8 cellular contexts compared by ENCODE assay signal in genomic region chr19:10718205-10719196, GRCh38. TPM values are rescaled to one million over a fixed set of nuclear protein-coding genes. Genes with fewer than 3 reads are reported as not detected.
A peak's percentile ranks its signal among the peaks of the same experiment; 100 is the strongest.
DNase-seq lines count a peak whose midpoint lies in the region; ATAC-seq and TF ChIP-seq lines count a peak whose summit lies in the region.

No MANE protein-coding gene starts in this region.

- peak; percentile 17 for ATAC-seq in GM21576 (IDR thresholded peaks at IDR 0.05; ENCODE audit: unreplicated experiment)

- no peaks in the 10 kb centered on the region for H3K27me3 ChIP-seq in MG63
- H3K27me3 ChIP-seq in muscle layer of duodenum (ENCODE audit: low read depth, low read length): no peaks in the 10 kb centered on the region

- peaks cover 0 to 31% of the 10 kb centered on the region in 2 donors for H3K4me1 ChIP-seq in muscle layer of duodenum (ENCODE audit: control insufficient read depth in 1 of 2, insufficient read depth in 2 of 2, low read length in 2 of 2)

- H3K9me3 ChIP-seq in MG63: no peaks in the 10 kb centered on the region
- no peaks in the 10 kb centered on the region for H3K9me3 ChIP-seq in muscle layer of duodenum (ENCODE audit: control insufficient read depth in 1 of 2, low read length in 2 of 2)

- H3K27ac ChIP-seq in muscle layer of duodenum (ENCODE audit: low read length): peak overlapping the region; percentile 84
- peak overlapping the region; percentile 87 for H3K27ac ChIP-seq in temporal lobe (ENCODE audit: low read depth, low read length)

- DNase-seq in D341Med (ENCODE audit: low spot score) (peak; percentile 74), MG63 (peak; percentile 67), activated T-cell treated with anti-CD3 and anti-CD28 coated beads for 1 hour (ENCODE audit: low read depth) (peak; percentile 35), epithelial cell of proximal tubule (ENCODE audit: low read depth) (no peak), NCI-H187 (lab: John Stamatoyannopoulos, UW) (no peak)

- no peak for TF ChIP-seq CTCF in epithelial cell of proximal tubule (conservative IDR thresholded peaks at IDR 0.05; ENCODE audit: low read depth, low read length)

- H3K4me3 ChIP-seq in MG63 (peak overlapping the region; percentile 83), epithelial cell of proximal tubule (ENCODE audit: low read depth, low read length) (peak overlapping the region; percentile 78), muscle layer of duodenum (ENCODE audit: low read depth in 1 of 2, low read length in 2 of 2) (peak overlapping the region; percentile 87 to 90)

- H3K36me3 ChIP-seq in MG63 (peaks cover 16% of the 10 kb centered on the region), muscle layer of duodenum (ENCODE audit: control insufficient read depth in 1 of 2, insufficient read depth in 2 of 2, low read length in 2 of 2) (peaks cover 0 to 3% of the 10 kb centered on the region in 2 donors)

RNA-seq across cellular contexts. Expression of gene DNM2, which starts 0.6 kb away (rescaled TPM):
- 104 and 116 TPM in 2 replicates for total RNA-seq in MG63 (2014; rRNA removed; shearing (Covaris generic); ENCODE audit: low replicate concordance)
- total RNA-seq in epithelial cell of proximal tubule (94.5 and 103 TPM in 2 replicates), temporal lobe (32.5 TPM)

RNA-seq across cellular contexts. Expression of gene QTRT1, which starts 17.3 kb away (rescaled TPM):
- 95.3 and 97.4 TPM in 2 replicates for total RNA-seq in MG63 (2014; rRNA removed; shearing (Covaris generic); ENCODE audit: low replicate concordance)
- total RNA-seq in epithelial cell of proximal tubule (21.7 and 33.4 TPM in 2 replicates), temporal lobe (31.7 TPM)

Comparison
In these comparisons a context has a peak if more than half of its experiments do, and no peak if none do; other contexts are left out.
1. DNase-seq: peak in D341Med (single experiment), MG63 (single experiment) and activated T-cell treated with anti-CD3 and anti-CD28 coated beads for 1 hour (single experiment); none in epithelial cell of proximal tubule (single experiment) and NCI-H187 (0 of 2).
2. Peak in every context shown above with its lines, with median percentiles within 50 percentile points of each other: H3K4me3 ChIP-seq.